ENCODE assay signal across 21 cellular contexts in the genomic region with DNA sequence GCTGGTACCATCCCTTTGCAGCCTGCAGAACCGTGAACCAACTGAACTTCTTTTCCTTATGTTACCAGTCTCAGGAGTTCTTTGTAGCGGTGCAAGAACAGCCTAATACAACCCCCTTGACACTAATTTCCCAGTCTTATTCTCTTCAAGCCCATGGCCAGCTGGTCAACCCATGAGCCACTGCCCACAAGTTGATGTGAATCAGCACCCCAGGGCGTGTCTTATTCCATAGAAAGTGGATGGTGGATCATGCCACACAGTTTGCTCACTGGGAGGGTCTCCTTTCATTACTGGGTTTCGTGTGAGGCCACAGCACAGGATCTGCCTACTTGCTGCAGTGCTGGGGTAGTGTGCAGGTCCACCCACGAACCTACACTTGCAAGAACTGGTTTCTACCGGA. TPM values are rescaled to one million over a fixed set of nuclear protein-coding genes. Genes with fewer than 3 reads are reported as not detected.
"Had no signal": no experiment of that assay in that cellular context is flagged by ENCODE, and none has a peak within 500 bp of the region (broad histone marks: within the 10 kb centered on the region; RNA-seq: fewer than 3 reads in every experiment).

No MANE protein-coding gene starts in this region.

- H3K4me3 Mint-ChIP-seq: memory B cell; mesothelial cell of epicardium; natural killer cell treated with Interleukin-12 subunit alpha and Interleukin-12 subunit beta and Interleukin-15 and Interleukin-18, amount 100 ng/mL, for 72 hours; stimulated activated naive CD8-positive, alpha-beta T cell treated with anti-CD3 and anti-CD28 coated beads, Interleukin-15, Interleukin-2, amounts not matched to agents 100 ng/mL and 50 ng/mL, for 24 hours had no signal

- H3K4me1 ChIP-seq: colonic mucosa, heart left ventricle, sigmoid colon, tibial artery, upper lobe of left lung, uterus had no signal

- H3K27me3 ChIP-seq: colonic mucosa, heart left ventricle, sigmoid colon, tibial artery, upper lobe of left lung, uterus had no signal

- H3K9me3 Mint-ChIP-seq: natural killer cell treated with Interleukin-12 subunit alpha and Interleukin-12 subunit beta and Interleukin-15 and Interleukin-18, amount 100 ng/mL, for 72 hours; stimulated activated naive CD8-positive, alpha-beta T cell treated with anti-CD3 and anti-CD28 coated beads, Interleukin-15, Interleukin-2, amounts not matched to agents 100 ng/mL and 50 ng/mL, for 24 hours had no signal

- DNase-seq: colonic mucosa; dermis blood vessel endothelial cell; erythroblast; heart left ventricle; hippocampal formation; kidney glomerular epithelial cell; sigmoid colon; stimulated activated CD4-positive, alpha-beta T cell treated with anti-CD3 and anti-CD28 coated beads, Interleukin-12 subunit alpha, Interleukin-12 subunit beta, amount 100 ng/mL, for 4 hours; stimulated activated CD4-positive, alpha-beta T cell treated with anti-CD3 and anti-CD28 coated beads, Interleukin-2, amount 100 ng/mL, for 48 hours; tibial artery; upper lobe of left lung; uterus had no signal

- H3K9me3 ChIP-seq: colonic mucosa, tibial artery, upper lobe of left lung, uterus had no signal

- H3K36me3 Mint-ChIP-seq: mesothelial cell of epicardium had no signal

- H3K27ac ChIP-seq: colonic mucosa, heart left ventricle, sigmoid colon, tibial artery, upper lobe of left lung, uterus had no signal

- H3K4me1 Mint-ChIP-seq: memory B cell, mesothelial cell of epicardium had no signal

- H3K27ac Mint-ChIP-seq: memory B cell; mesothelial cell of epicardium; natural killer cell treated with Interleukin-12 subunit alpha and Interleukin-12 subunit beta and Interleukin-15 and Interleukin-18, amount 100 ng/mL, for 72 hours; stimulated activated naive CD8-positive, alpha-beta T cell treated with anti-CD3 and anti-CD28 coated beads, Interleukin-15, Interleukin-2, amounts not matched to agents 100 ng/mL and 50 ng/mL, for 24 hours had no signal

- ATAC-seq: natural killer cell treated with Interleukin-12 subunit alpha and Interleukin-12 subunit beta and Interleukin-15 and Interleukin-18, amount 100 ng/mL, for 72 hours had no signal

- H3K36me3 ChIP-seq: colonic mucosa, heart left ventricle, sigmoid colon, upper lobe of left lung, uterus had no signal

- H3K4me3 ChIP-seq: colonic mucosa, heart left ventricle, sigmoid colon, tibial artery, upper lobe of left lung, uterus had no signal

RNA-seq across cellular contexts. Expression of gene TEX29, which starts 27.0 kb away (rescaled TPM):
- total RNA-seq: frontal cortex, glomerular endothelial cell, lower leg skin, pulmonary artery endothelial cell, temporal lobe had no signal
